ENCODE assay signal across 8 cellular contexts in genomic region chr21:41167348-41168342, GRCh38. TPM values are rescaled to one million over a fixed set of nuclear protein-coding genes. Genes with fewer than 3 reads are reported as not detected.
DNase-seq lines count a peak whose midpoint lies in the region; ATAC-seq and TF ChIP-seq lines count a peak whose summit lies in the region.

Gene BACE2 (plus strand): TSS chr21:41168160. CDS start chr21:41168264, 104 bp downstream.

- no peaks in the 10 kb centered on the region for H3K9me3 ChIP-seq in endocrine pancreas (ENCODE audit: control insufficient read depth, low read length)
- H3K9me3 ChIP-seq in lung (ENCODE audit: control insufficient read depth in 2 of 2, insufficient read depth in 1 of 2, low read length in 1 of 2): no peaks in the 10 kb centered on the region

- TF ChIP-seq CTCF in lung (IDR thresholded peaks at IDR 0.05; ENCODE audit: control extremely low read depth, extremely low read depth): peak; percentile 15

- H3K27me3 ChIP-seq in endocrine pancreas (ENCODE audit: control insufficient read depth, insufficient read depth, low read length) (no peaks in the 10 kb centered on the region), lung (ENCODE audit: control insufficient read depth, insufficient read depth) (no peaks in the 10 kb centered on the region)

- WGBS in lung, 2 donors: 1% methylated on average over 67 to 111 of the region's 111 CpGs

- DNase-seq in activated CD4-positive, CD25-positive, alpha-beta regulatory T cell (lab: John Stamatoyannopoulos, UW): no peak
- peak; percentile 80 for DNase-seq in M059J (ENCODE audit: low read depth)
- peak; percentile 7 to 23 for DNase-seq in activated CD4-positive, alpha-beta T cell treated with anti-CD3 and anti-CD28 coated beads, Interleukin-2, amount 50 U/mL, for 4 hours
- peak; percentile 78 for DNase-seq in lung (ENCODE audit: low spot score)
- DNase-seq in stimulated activated CD4-positive, alpha-beta T cell treated with anti-CD3 and anti-CD28 coated beads, TNF-alpha, amount 100 ng/mL, for 24 hours (ENCODE audit: low read depth in 3 of 3): peak in 2 of 3 experiments; percentile 17 to 56

- H3K4me1 ChIP-seq in endocrine pancreas (ENCODE audit: control insufficient read depth, insufficient read depth, low read length) (no peaks in the 10 kb centered on the region), lung (ENCODE audit: control insufficient read depth in 2 of 2, insufficient read depth in 2 of 2, low read length in 2 of 2) (peaks cover 7 to 9% of the 10 kb centered on the region in 2 donors)

- H3K27ac ChIP-seq in lung (ENCODE audit: low read depth in 1 of 2, low read length in 1 of 2): peak within 1 kb of the TSS; percentile 87 to 98

- peak within 1 kb of the TSS; percentile 76 for H3K9ac ChIP-seq in endocrine pancreas (ENCODE audit: control insufficient read depth, insufficient read depth, low read length)

- H3K36me3 ChIP-seq in endocrine pancreas (ENCODE audit: control insufficient read depth, insufficient read depth, low read length): peaks cover 2% of the 10 kb centered on the region
- H3K36me3 ChIP-seq in lung (ENCODE audit: control insufficient read depth in 2 of 2, insufficient read depth in 2 of 2, low read length in 2 of 2): no peaks in the 10 kb centered on the region

- H3K4me3 ChIP-seq in endocrine pancreas (ENCODE audit: control insufficient read depth, insufficient read depth, low read length): peak within 1 kb of the TSS; percentile 66
- H3K4me3 ChIP-seq in lung: peak within 1 kb of the TSS; percentile 71

- ATAC-seq in activated CD4-positive, CD25-positive, alpha-beta regulatory T cell treated with anti-CD3 and anti-CD28 coated beads, Interleukin-2, amount 50 U/mL, for 24 hours: peak; percentile 63 to 69
- ATAC-seq in lung (ENCODE audit: insufficient read depth, low FRiP score) (peak; percentile 82), GM18870 (IDR thresholded peaks at IDR 0.05; ENCODE audit: unreplicated experiment) (no peak)

RNA-seq across cellular contexts. Expression of gene BACE2, which starts in this region (rescaled TPM):
- total RNA-seq in M059J (2014; rRNA removed; shearing (Covaris generic)): 194 and 229 TPM in 2 replicates
- total RNA-seq in lung: 10 to 100 TPM; 36.0 to 49.9 TPM
- polyA plus RNA-seq in lung: 10 to 100 TPM in 1 of 2 donors, 1 to 10 TPM in 1; 9.3 to 31.6 TPM

Comparison
In these comparisons a context has a peak if more than half of its experiments do, and no peak if none do; other contexts are left out.
1. DNase-seq: peak in M059J (single experiment), activated CD4-positive, alpha-beta T cell treated with anti-CD3 and anti-CD28 coated beads, Interleukin-2, amount 50 U/mL, for 4 hours (2 of 2), lung (single experiment) and stimulated activated CD4-positive, alpha-beta T cell treated with anti-CD3 and anti-CD28 coated beads, TNF-alpha, amount 100 ng/mL, for 24 hours (2 of 3); none in activated CD4-positive, CD25-positive, alpha-beta regulatory T cell (0 of 4).